Comparison of ENCODE assay signal across 23 cellular contexts in the genomic region with DNA sequence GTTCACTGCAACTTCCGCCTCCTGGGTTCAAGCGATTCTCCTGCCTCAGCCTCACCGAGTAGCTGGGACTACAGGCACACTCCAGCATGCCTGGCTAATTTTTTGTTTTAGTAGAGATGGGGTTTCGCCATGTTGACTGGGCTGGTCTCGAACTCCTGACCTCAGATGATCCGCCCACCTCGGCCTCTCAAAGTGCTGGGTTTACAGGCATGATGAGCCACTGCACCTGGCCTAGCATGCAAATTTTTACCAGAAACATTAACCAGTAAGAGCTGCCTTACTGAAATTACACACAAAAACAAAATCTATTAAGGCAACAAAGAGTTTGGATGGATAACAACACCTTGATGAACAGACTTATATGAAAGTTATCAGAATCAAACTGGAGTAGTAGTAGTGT.
"Had no signal": no experiment of that assay in that cellular context is flagged by ENCODE, and none has a peak within 500 bp of the region (broad histone marks: within the 10 kb centered on the region; RNA-seq: fewer than 3 reads in every experiment).

No MANE protein-coding gene starts in this region.

- H3K9me3 Mint-ChIP-seq: activated naive CD4-positive, alpha-beta T cell treated with anti-CD3 and anti-CD28 coated beads, Interleukin-2, amount 10 ng/mL, durations not matched to agents 7 days and 5 days; activated naive CD8-positive, alpha-beta T cell treated with anti-CD3 and anti-CD28 coated beads, Interleukin-2, amount 10 ng/mL, durations not matched to agents 7 days and 5 days; natural killer cell had no signal

- H3K36me3 ChIP-seq: breast epithelium, esophagus muscularis mucosa, left lung, lower lobe of right lung, upper lobe of left lung, vagina had no signal

- H3K4me3 Mint-ChIP-seq: activated naive CD4-positive, alpha-beta T cell treated with anti-CD3 and anti-CD28 coated beads, Interleukin-2, amount 10 ng/mL, durations not matched to agents 7 days and 5 days; activated naive CD8-positive, alpha-beta T cell treated with anti-CD3 and anti-CD28 coated beads, Interleukin-2, amount 10 ng/mL, durations not matched to agents 7 days and 5 days; natural killer cell had no signal

- H3K27ac ChIP-seq: breast epithelium, esophagus muscularis mucosa, left lung, lower lobe of right lung, testis, upper lobe of left lung, vagina, VCaP had no signal

- H3K9me3 ChIP-seq: breast epithelium, esophagus muscularis mucosa, left lung, lower lobe of right lung, testis, upper lobe of left lung, vagina had no signal

- H3K27me3 Mint-ChIP-seq: activated naive CD4-positive, alpha-beta T cell treated with anti-CD3 and anti-CD28 coated beads, Interleukin-2, amount 10 ng/mL, durations not matched to agents 7 days and 5 days; activated naive CD8-positive, alpha-beta T cell treated with anti-CD3 and anti-CD28 coated beads, Interleukin-2, amount 10 ng/mL, durations not matched to agents 7 days and 5 days had no signal

- DNase-seq: activated CD4-positive, alpha-beta T cell treated with anti-CD3 and anti-CD28 coated beads, Interleukin-2, amount 50 U/mL, for 48 hours; activated CD8-positive, alpha-beta memory T cell treated with anti-CD3 and anti-CD28 coated beads for 24 hours; activated gamma-delta T cell; activated naive CD4-positive, alpha-beta T cell treated with anti-CD3 and anti-CD28 coated beads, Interleukin-2, amount 10 ng/mL, durations not matched to agents 7 days and 5 days; activated naive CD8-positive, alpha-beta T cell treated with anti-CD3 and anti-CD28 coated beads, Interleukin-2, amount 10 ng/mL, durations not matched to agents 7 days and 5 days; central memory CD4-positive, alpha-beta T cell; foreskin melanocyte; kidney glomerular epithelial cell; left lung; lower lobe of right lung; mesenchymal stem cell; natural killer cell; right cardiac atrium; stimulated activated CD4-positive, alpha-beta T cell treated with anti-CD3 and anti-CD28 coated beads, Interleukin-15, amount 100 ng/mL, for 24 hours; stimulated activated CD4-positive, alpha-beta T cell treated with anti-CD3 and anti-CD28 coated beads, Interleukin-2, amount 100 ng/mL, for 24 hours; stimulated activated naive CD4-positive, alpha-beta T cell; testis; upper lobe of left lung had no signal

- H3K27ac Mint-ChIP-seq: activated naive CD8-positive, alpha-beta T cell treated with anti-CD3 and anti-CD28 coated beads, Interleukin-2, amount 10 ng/mL, durations not matched to agents 7 days and 5 days had no signal

- ATAC-seq: activated CD4-positive, CD25-positive, alpha-beta regulatory T cell treated with anti-CD3 and anti-CD28 coated beads, Interleukin-2, amount 50 U/mL, for 24 hours; left lung; lower lobe of right lung; natural killer cell; right cardiac atrium had no signal

- H3K4me1 ChIP-seq: testis had no signal

- H3K4me3 ChIP-seq: breast epithelium, esophagus muscularis mucosa, left lung, lower lobe of right lung, testis, upper lobe of left lung, vagina had no signal

- H3K27me3 ChIP-seq: breast epithelium, esophagus muscularis mucosa, left lung, testis, upper lobe of left lung, vagina had no signal

- H3K36me3 Mint-ChIP-seq: natural killer cell had no signal
